21 cellular contexts compared by ENCODE assay signal in genomic region chr10:121500591-121501341, GRCh38.
"Had no signal": no experiment of that assay in that cellular context is flagged by ENCODE, and none has a peak within 500 bp of the region (broad histone marks: within the 10 kb centered on the region; RNA-seq: fewer than 3 reads in every experiment).

No MANE protein-coding gene starts in this region.

- H3K27ac ChIP-seq: colonic mucosa, gastroesophageal sphincter, heart left ventricle, parathyroid adenoma, tibial artery, vagina, WERI-Rb-1 had no signal

- H3K4me3 Mint-ChIP-seq: activated CD4-positive, alpha-beta memory T cell treated with anti-CD3 and anti-CD28 coated beads, Interleukin-2, amount 10 ng/mL, durations not matched to agents 7 days and 5 days; activated CD8-positive, alpha-beta memory T cell treated with anti-CD3 and anti-CD28 coated beads, Interleukin-2, amount 10 ng/mL, durations not matched to agents 7 days and 5 days; activated naive CD4-positive, alpha-beta T cell treated with anti-CD3 and anti-CD28 coated beads for 36 hours; activated T-helper 17 cell treated with anti-CD3 and anti-CD28 coated beads, Interleukin-2, amount 50 U/mL, for 72 hours; brain; naive thymus-derived CD8-positive, alpha-beta T cell had no signal

- H3K36me3 ChIP-seq: colonic mucosa, heart left ventricle had no signal

- H3K9me3 Mint-ChIP-seq: activated CD4-positive, alpha-beta memory T cell treated with anti-CD3 and anti-CD28 coated beads, Interleukin-2, amount 10 ng/mL, durations not matched to agents 7 days and 5 days; activated naive CD4-positive, alpha-beta T cell treated with anti-CD3 and anti-CD28 coated beads for 36 hours; activated T-helper 17 cell treated with anti-CD3 and anti-CD28 coated beads, Interleukin-2, amount 50 U/mL, for 72 hours; brain had no signal

- H3K36me3 Mint-ChIP-seq: activated CD8-positive, alpha-beta memory T cell treated with anti-CD3 and anti-CD28 coated beads, Interleukin-2, amount 10 ng/mL, durations not matched to agents 7 days and 5 days; naive thymus-derived CD8-positive, alpha-beta T cell had no signal

- H3K9me3 ChIP-seq: colonic mucosa, gastroesophageal sphincter, heart left ventricle, tibial artery, vagina had no signal

- H3K27me3 ChIP-seq: colonic mucosa, gastroesophageal sphincter, tibial artery, vagina had no signal

- H3K4me1 ChIP-seq: colonic mucosa, heart left ventricle, parathyroid adenoma had no signal

- H2AFZ ChIP-seq: parathyroid adenoma had no signal

- H3K79me2 ChIP-seq: parathyroid adenoma had no signal

- DNase-seq: activated CD4-positive, alpha-beta memory T cell treated with anti-CD3 and anti-CD28 coated beads, Interleukin-2, amount 10 ng/mL, durations not matched to agents 7 days and 5 days; activated CD4-positive, alpha-beta T cell treated with anti-CD3 and anti-CD28 coated beads for 4 hours; activated CD8-positive, alpha-beta memory T cell treated with anti-CD3 and anti-CD28 coated beads, Interleukin-2, amount 10 ng/mL, durations not matched to agents 7 days and 5 days; activated naive CD4-positive, alpha-beta T cell treated with anti-CD3 and anti-CD28 coated beads for 36 hours; central memory CD4-positive, alpha-beta T cell; colonic mucosa; heart left ventricle; mesenchymal stem cell; naive thymus-derived CD8-positive, alpha-beta T cell; stimulated activated CD4-positive, alpha-beta T cell treated with anti-CD3 and anti-CD28 coated beads, Interleukin-1b, Interleukin-23, amount 100 ng/mL, for 48 hours; stimulated activated CD8-positive, alpha-beta memory T cell treated with anti-CD3 and anti-CD28 coated beads, Interleukin-4, amount 100 ng/mL, for 48 hours; stimulated activated naive CD4-positive, alpha-beta T cell; substantia nigra; T-helper 2 cell; tibial artery; WERI-Rb-1 had no signal

- H3K4me3 ChIP-seq: colonic mucosa, gastroesophageal sphincter, heart left ventricle, tibial artery, vagina had no signal

- H3K9ac ChIP-seq: parathyroid adenoma had no signal

- H3K27ac Mint-ChIP-seq: activated CD4-positive, alpha-beta memory T cell treated with anti-CD3 and anti-CD28 coated beads, Interleukin-2, amount 10 ng/mL, durations not matched to agents 7 days and 5 days; activated CD8-positive, alpha-beta memory T cell treated with anti-CD3 and anti-CD28 coated beads, Interleukin-2, amount 10 ng/mL, durations not matched to agents 7 days and 5 days; activated naive CD4-positive, alpha-beta T cell treated with anti-CD3 and anti-CD28 coated beads for 36 hours; activated T-helper 17 cell treated with anti-CD3 and anti-CD28 coated beads, Interleukin-2, amount 50 U/mL, for 72 hours; naive thymus-derived CD8-positive, alpha-beta T cell had no signal

- H3K4me1 Mint-ChIP-seq: activated CD4-positive, alpha-beta memory T cell treated with anti-CD3 and anti-CD28 coated beads, Interleukin-2, amount 10 ng/mL, durations not matched to agents 7 days and 5 days; activated CD8-positive, alpha-beta memory T cell treated with anti-CD3 and anti-CD28 coated beads, Interleukin-2, amount 10 ng/mL, durations not matched to agents 7 days and 5 days; activated T-helper 17 cell treated with anti-CD3 and anti-CD28 coated beads, Interleukin-2, amount 50 U/mL, for 72 hours; naive thymus-derived CD8-positive, alpha-beta T cell had no signal

- H3K27me3 Mint-ChIP-seq: activated CD8-positive, alpha-beta memory T cell treated with anti-CD3 and anti-CD28 coated beads, Interleukin-2, amount 10 ng/mL, durations not matched to agents 7 days and 5 days; activated T-helper 17 cell treated with anti-CD3 and anti-CD28 coated beads, Interleukin-2, amount 50 U/mL, for 72 hours had no signal
